In the genomic region with DNA sequence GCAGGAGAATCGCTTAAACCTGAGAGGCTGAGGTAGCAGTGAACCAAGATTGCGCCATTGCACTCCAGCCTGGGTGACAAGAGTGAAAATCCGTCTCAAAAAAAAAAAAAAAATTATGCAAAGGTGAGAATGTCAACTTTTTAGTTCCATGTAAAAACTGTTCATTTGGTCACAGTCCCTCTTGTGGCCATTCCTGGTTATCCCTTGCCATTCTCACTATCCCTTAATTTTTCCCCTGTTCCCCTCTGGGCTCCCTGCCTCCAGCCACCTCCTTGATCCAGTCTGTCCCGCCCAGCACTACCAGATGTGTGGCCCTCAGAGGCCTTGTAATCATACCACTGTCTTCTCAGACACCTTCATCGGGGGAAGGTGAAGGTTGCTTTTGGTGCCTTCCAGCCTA, we compare ENCODE assay signal across 1 cellular context.
TF ChIP-seq lines count a peak whose summit lies in the region.

No MANE protein-coding gene starts in this region.

TF ChIP-seq in H1, 55 proteins besides CTCF, POLR2A, EP300 and RAD21:
- TF ChIP-seq NRF1 (IDR thresholded peaks at IDR 0.05; ENCODE audit: low read depth, low read length) (no peak), CEBPB (IDR thresholded peaks at IDR 0.05; ENCODE audit: low read depth, low read length) (0 out of 2 replicates have a peak, but pooled peaks have one; percentile 1)
TF ChIP-seq in H1: peak in this region for 1.
